ENCODE assay signal across 13 cellular contexts in genomic region chr1:10494418-10494753, GRCh38. TPM values are rescaled to one million over a fixed set of nuclear protein-coding genes. Genes with fewer than 3 reads are reported as not detected.
DNase-seq lines count a peak whose midpoint lies in the region; ATAC-seq, FAIRE-seq and TF ChIP-seq lines count a peak whose summit lies in the region.
"Had no signal": no experiment of that assay in that cellular context is flagged by ENCODE, and none has a peak within 500 bp of the region (broad histone marks: within the 10 kb centered on the region; RNA-seq: fewer than 3 reads in every experiment).

No MANE protein-coding gene starts in this region.

- peaks cover 4 to 13% of the 10 kb centered on the region in 2 experiments for H3K36me3 ChIP-seq in SK-N-SH (replicated peaks in 1 of 2; ENCODE audit: control insufficient read depth in 1 of 2, insufficient read depth in 2 of 2, low read length in 1 of 2)

- peaks cover 13% of the 10 kb centered on the region; the same call in 1 of the 2 replicates for H4K20me1 ChIP-seq in SK-N-SH (ENCODE audit: insufficient read depth)

- H2AFZ ChIP-seq in SK-N-SH (ENCODE audit: low read depth), result no peak overlapping the region

- TF ChIP-seq EP300 in SK-N-SH (IDR thresholded peaks at IDR 0.05; ENCODE audit: borderline replicate concordance in 1 of 2, low read depth in 1 of 2, low read length in 1 of 2), result no peak

- no peaks in the 10 kb centered on the region for H3K9me3 Mint-ChIP-seq in HFFc6
- H3K9me3 Mint-ChIP-seq in activated T-helper 17 cell treated with anti-CD3 and anti-CD28 coated beads, Interleukin-2, amount 50 U/mL, for 72 hours, result no peaks in the 10 kb centered on the region
- H3K9me3 Mint-ChIP-seq in natural killer cell, result no peaks in the 10 kb centered on the region

- H3K4me1 ChIP-seq in SK-N-SH (ENCODE audit: control insufficient read depth in 1 of 2, insufficient read depth in 2 of 2, low read depth in 1 of 2, low read length in 1 of 2), result peaks cover 0 to 12% of the 10 kb centered on the region in 2 experiments; a peak in 1 of 4 replicates

- H3K4me2 ChIP-seq in SK-N-SH, result no peak overlapping the region; the same call in 1 of the 2 replicates

- DNase-seq in SK-N-SH, result no peak
- no peak for DNase-seq in HFFc6
- no peak for DNase-seq in natural killer cell
- DNase-seq in inferior parietal cortex (ENCODE audit: extremely low spot score), result no peak
- DNase-seq in GM12891 (ENCODE audit: insufficient read length, low spot score), result no peak

- ATAC-seq in SK-N-SH treated with all-trans-retinoic acid at 6 μM for 48 hours, result peak; percentile 49; the same call in 2 of the 3 replicates
- no peak for ATAC-seq in activated T-helper 17 cell treated with anti-CD3 and anti-CD28 coated beads, Interleukin-2, amount 50 U/mL, for 72 hours (replicated peaks)
- no peak for ATAC-seq in natural killer cell
- ATAC-seq in HG03175 (IDR thresholded peaks at IDR 0.05; ENCODE audit: unreplicated experiment), result no peak

- peak overlapping the region in 1 of 2 experiments; percentile 52; a peak in 1 of 4 replicates for H3K4me3 ChIP-seq in SK-N-SH (ENCODE audit: low read depth in 2 of 2, low read length in 1 of 2)

- intact Hi-C loops in natural killer cell (cut with micrococcal nuclease), result loop anchor here (1.0 to 2.0 kb wide), 3 partner anchors 16 to 372 kb away; partner anchors contain the start of gene CENPS

- no peaks in the 10 kb centered on the region; the same call in 1 of the 2 replicates for H3K36me3 Mint-ChIP-seq in HFFc6 (ENCODE audit: low read depth)
- peaks cover 30% of the 10 kb centered on the region for H3K36me3 Mint-ChIP-seq in activated T-helper 17 cell treated with anti-CD3 and anti-CD28 coated beads, Interleukin-2, amount 50 U/mL, for 72 hours (ENCODE audit: low read depth)
- no peaks in the 10 kb centered on the region for H3K36me3 Mint-ChIP-seq in natural killer cell

- FAIRE-seq in GM12891 (lab: Jason Lieb, UNC), result no peak
- FAIRE-seq: D721Med had no signal

- H3K27ac Mint-ChIP-seq in HFFc6, result peak overlapping the region; percentile 77; the same call in 1 of the 2 replicates
- H3K27ac Mint-ChIP-seq in activated T-helper 17 cell treated with anti-CD3 and anti-CD28 coated beads, Interleukin-2, amount 50 U/mL, for 72 hours, result peak overlapping the region; percentile 61
- peak overlapping the region; percentile 92 to 96 for H3K27ac Mint-ChIP-seq in natural killer cell

- no peak overlapping the region for H3K27ac ChIP-seq in SK-N-SH (ENCODE audit: low read depth in 2 of 2, low read length in 1 of 2)
- H3K27ac ChIP-seq: 22Rv1, tibial nerve had no signal

- CTCF ChIA-PET in SK-N-SH (lab: Yijun Ruan, JAX), result interaction anchor here (0.6 to 11.5 kb wide), 59 partner anchors 9 to 558 kb away, joined by 3 to 203 read pairs (median 5); partner anchors contain the start of genes CENPS, CORT, DFFA and PEX14

- H3K27me3 ChIP-seq in SK-N-SH (ENCODE audit: insufficient read depth), result no peaks in the 10 kb centered on the region
- H3K27me3 ChIP-seq: dorsolateral prefrontal cortex, tibial nerve had no signal

- no peaks in the 10 kb centered on the region for H3K9me3 ChIP-seq in SK-N-SH
- H3K9me3 ChIP-seq: tibial nerve had no signal

- TF ChIP-seq POLR2A in GM12891 (IDR thresholded peaks at IDR 0.05; ENCODE audit: low read depth, low read length), result no peak

- TF ChIP-seq CTCF in SK-N-SH (IDR thresholded peaks at IDR 0.05), result no peak
- TF ChIP-seq CTCF in HFFc6 (IDR thresholded peaks at IDR 0.05), result no peak
- no peak for TF ChIP-seq CTCF in natural killer cell (IDR thresholded peaks at IDR 0.05)

- H3F3A ChIP-seq in SK-N-SH (replicated peaks; ENCODE audit: insufficient read depth), result peaks cover 3% of the 10 kb centered on the region

- POLR2A ChIA-PET in SK-N-SH (lab: Yijun Ruan, JAX), result interaction anchor here (1.2 to 2.3 kb wide), 2 partner anchors 9 to 64 kb away, joined by 4 to 11 read pairs; partner anchors contain the start of gene CENPS

- WGBS in SK-N-SH (ENCODE audit: low lambda C conversion rate), result 88% methylated on average over 5 of the region's 5 CpGs

- H3K4me1 Mint-ChIP-seq in HFFc6 (ENCODE audit: low read depth) (peaks cover 32% of the 10 kb centered on the region), natural killer cell (peaks cover 36 to 44% of the 10 kb centered on the region in 2 donors)
- H3K4me1 Mint-ChIP-seq in activated T-helper 17 cell treated with anti-CD3 and anti-CD28 coated beads, Interleukin-2, amount 50 U/mL, for 72 hours, result peaks cover 23% of the 10 kb centered on the region

- H3K27me3 Mint-ChIP-seq in HFFc6 (ENCODE audit: insufficient read depth) (peaks cover 2% of the 10 kb centered on the region; the same call in 1 of the 2 replicates), natural killer cell (ENCODE audit: low read depth in 2 of 2) (no peaks in the 10 kb centered on the region)
- H3K27me3 Mint-ChIP-seq in activated T-helper 17 cell treated with anti-CD3 and anti-CD28 coated beads, Interleukin-2, amount 50 U/mL, for 72 hours, result no peaks in the 10 kb centered on the region

- no peaks in the 10 kb centered on the region for H3K9me2 ChIP-seq in SK-N-SH

- H3K4me3 Mint-ChIP-seq in HFFc6, result no peak overlapping the region; the same call in 1 of the 2 replicates
- peak overlapping the region; percentile 74 for H3K4me3 Mint-ChIP-seq in activated T-helper 17 cell treated with anti-CD3 and anti-CD28 coated beads, Interleukin-2, amount 50 U/mL, for 72 hours
- peak overlapping the region; percentile 94 for H3K4me3 Mint-ChIP-seq in natural killer cell

- H3K79me2 ChIP-seq in SK-N-SH (ENCODE audit: insufficient read depth), result peaks cover 82% of the 10 kb centered on the region

- H3K9ac ChIP-seq in SK-N-SH, result no peak overlapping the region

- no peak for TF ChIP-seq RAD21 in SK-N-SH (IDR thresholded peaks at IDR 0.05; ENCODE audit: low read length)

TF ChIP-seq in SK-N-SH treated with all-trans-retinoic acid at 6 μM for 48 hours, 23 proteins besides CTCF, POLR2A, EP300 and RAD21 (continues in another document):
- TF ChIP-seq ZNF8 (CRISPR knock-in tag; IDR thresholded peaks at IDR 0.05) (no peak), ISL1 (CRISPR knock-in tag; IDR thresholded peaks at IDR 0.05) (no peak)

TF ChIP-seq in SK-N-SH, 30 proteins besides CTCF, POLR2A, EP300 and RAD21 (continues in another document):
- TF ChIP-seq PBX3 (IDR thresholded peaks at IDR 0.05), result no peak
- TF ChIP-seq, protein P1, sequence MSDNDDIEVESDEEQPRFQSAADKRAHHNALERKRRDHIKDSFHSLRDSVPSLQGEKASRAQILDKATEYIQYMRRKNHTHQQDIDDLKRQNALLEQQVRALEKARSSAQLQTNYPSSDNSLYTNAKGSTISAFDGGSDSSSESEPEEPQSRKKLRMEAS (IDR thresholded peaks at IDR 0.05; ENCODE audit: low read depth), result no peak
- no peak for TF ChIP-seq EZH2phosphoT487 (IDR thresholded peaks at IDR 0.05; ENCODE audit: borderline replicate concordance, low read depth)

TF ChIP-seq in GM12891, 5 proteins besides CTCF, POLR2A, EP300 and RAD21:
- no peak for TF ChIP-seq PAX5 (IDR thresholded peaks at IDR 0.05; ENCODE audit: insufficient read depth, low read length, severe bottlenecking)
- no peak for TF ChIP-seq SPI1 (IDR thresholded peaks at IDR 0.05; ENCODE audit: low read depth, low read length)
- no peak for TF ChIP-seq POU2F2 (IDR thresholded peaks at IDR 0.05; ENCODE audit: low read depth, low read length)
- TF ChIP-seq POLR2AphosphoS5 (IDR thresholded peaks at IDR 0.05; ENCODE audit: low read depth, low read length), result no peak
- no peak for TF ChIP-seq TAF1 (IDR thresholded peaks at IDR 0.05; ENCODE audit: low read depth, low read length)
TF ChIP-seq in GM12891: peak in this region for 0.

RNA-seq across cellular contexts. Expression of gene PEX14, which starts 19.6 kb away (rescaled TPM):
- polyA plus RNA-seq in SK-N-SH (2012; rRNA removed), result 17.8 and 36.2 TPM in 2 replicates
- 19.9 and 27.1 TPM in 2 replicates for polyA plus RNA-seq in SK-N-SH (2012; cell fraction: cytosol; rRNA removed)
- 34.1 and 35.2 TPM in 2 replicates for polyA plus RNA-seq in SK-N-SH (2012; cell fraction: nucleus; rRNA removed)
- 10 to 100 TPM; 23.1 to 28.4 (median 26.0) TPM for total RNA-seq in HFFc6 (2021; fragmentation: NEBNext Ultra II Directional; extraction: Animal tissue kit (Norgen Biotek cat#: 25700))
- 10 to 100 TPM; 18.4 to 21.7 TPM for total RNA-seq in activated T-helper 17 cell treated with anti-CD3 and anti-CD28 coated beads, Interleukin-2, amount 50 U/mL, for 72 hours
- 10 to 100 TPM; 21.4 to 27.3 (median 24.1) TPM for total RNA-seq in natural killer cell
- polyA plus RNA-seq in GM12891 (2012; ENCODE audit: low read depth, missing spikeins), result 12.8 TPM

RNA-seq across cellular contexts. Expression of gene DFFA, which starts 22.1 kb away (rescaled TPM):
- 42.3 and 54.4 TPM in 2 replicates for polyA plus RNA-seq in SK-N-SH (2012; rRNA removed)
- 42.5 and 49.5 TPM in 2 replicates for polyA plus RNA-seq in SK-N-SH (2012; cell fraction: cytosol; rRNA removed)
- 23.5 and 24.9 TPM in 2 replicates for polyA plus RNA-seq in SK-N-SH (2012; cell fraction: nucleus; rRNA removed)
- total RNA-seq in HFFc6 (2021; fragmentation: NEBNext Ultra II Directional; extraction: Animal tissue kit (Norgen Biotek cat#: 25700)), result 10 to 100 TPM; 44.1 to 58.6 (median 48.4) TPM
- total RNA-seq in activated T-helper 17 cell treated with anti-CD3 and anti-CD28 coated beads, Interleukin-2, amount 50 U/mL, for 72 hours, result 10 to 100 TPM; 27.4 to 54.5 TPM
- total RNA-seq in natural killer cell, result 10 to 100 TPM; 17.5 to 21.8 (median 21.5) TPM
- 24.8 TPM for polyA plus RNA-seq in GM12891 (2012; ENCODE audit: low read depth, missing spikeins)

RNA-seq across cellular contexts. Expression of gene CORT, which starts 44.6 kb away (rescaled TPM):
- polyA plus RNA-seq in SK-N-SH (2012; rRNA removed), result 0.26 and 0.29 TPM in 2 replicates
- 0.08 and 0.17 TPM in 2 replicates for polyA plus RNA-seq in SK-N-SH (2012; cell fraction: cytosol; rRNA removed)
- polyA plus RNA-seq in SK-N-SH (2012; cell fraction: nucleus; rRNA removed), result 0.82 and 0.95 TPM in 2 replicates
- total RNA-seq in HFFc6 (2021; fragmentation: NEBNext Ultra II Directional; extraction: Animal tissue kit (Norgen Biotek cat#: 25700)), result under 1 TPM in 2 of 6 experiments, not detected in 4; 0.43 TPM
- total RNA-seq in activated T-helper 17 cell treated with anti-CD3 and anti-CD28 coated beads, Interleukin-2, amount 50 U/mL, for 72 hours, result under 1 TPM in 1 of 2 donors, not detected in 1; 0.24 TPM
- total RNA-seq in natural killer cell, result not detected
- 0.32 TPM for polyA plus RNA-seq in GM12891 (2012; ENCODE audit: low read depth, missing spikeins)
- total RNA-seq: fibroblast of villous mesenchyme had no signal
